ENCODE assay signal across 14 cellular contexts in the genomic region with DNA sequence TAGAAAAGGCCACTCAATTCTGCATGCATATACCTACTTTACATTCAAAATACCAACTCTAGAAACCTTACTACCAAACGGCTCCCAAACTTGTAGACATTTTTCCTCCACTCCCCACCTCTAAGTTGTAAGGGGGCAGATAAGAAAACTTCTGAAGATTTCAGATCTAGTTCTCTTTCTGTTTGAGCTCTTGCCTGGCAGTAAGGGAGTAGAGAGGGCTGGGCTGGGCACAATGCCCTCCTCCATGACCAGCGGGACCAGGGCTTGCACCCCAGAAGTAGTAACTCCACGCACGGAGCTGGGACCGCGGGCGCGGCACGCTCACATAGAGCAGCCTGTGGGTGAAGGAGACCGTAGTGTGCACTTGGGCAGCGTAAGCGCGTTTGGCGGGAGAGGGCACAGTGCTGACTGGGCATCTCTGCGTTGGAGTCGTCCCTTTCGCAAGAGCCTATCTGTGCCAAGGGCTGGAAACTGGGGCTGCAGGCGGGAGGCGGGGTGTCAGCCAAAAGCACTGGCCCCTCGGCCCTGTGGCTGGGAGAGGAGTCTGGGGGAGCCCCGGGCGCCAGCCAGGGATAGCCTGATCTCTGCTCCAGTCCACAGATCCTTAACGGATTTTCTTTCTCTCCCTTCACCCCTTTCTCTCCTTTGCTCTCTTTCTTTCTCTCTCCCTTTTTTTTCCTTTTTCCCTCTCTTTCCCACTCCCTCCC. TPM values are rescaled to one million over a fixed set of nuclear protein-coding genes. Genes with fewer than 3 reads are reported as not detected.
A peak's percentile ranks its signal among the peaks of the same experiment; 100 is the strongest.
DNase-seq lines count a peak whose midpoint lies in the region; ATAC-seq, FAIRE-seq and TF ChIP-seq lines count a peak whose summit lies in the region.
"Had no signal": no experiment of that assay in that cellular context is flagged by ENCODE, and none has a peak within 500 bp of the region (broad histone marks: within the 10 kb centered on the region; RNA-seq: fewer than 3 reads in every experiment).

No MANE protein-coding gene starts in this region.

- ATAC-seq in HepG2, result no peak
- ATAC-seq in GM19324 (IDR thresholded peaks at IDR 0.05; ENCODE audit: low FRiP score, unreplicated experiment), result no peak
- ATAC-seq in HG03439 (IDR thresholded peaks at IDR 0.05; ENCODE audit: unreplicated experiment), result no peak
- ATAC-seq in GM19328 (IDR thresholded peaks at IDR 0.05; ENCODE audit: unreplicated experiment), result no peak
- ATAC-seq: gastrocnemius medialis, Panc1 had no signal

- POLR2A ChIA-PET in HepG2 (lab: Yijun Ruan, JAX), result no interaction called here

- DNase-seq in COR-L47 (lab: John Stamatoyannopoulos, UW), result peak; percentile 66
- DNase-seq in NCI-H1092 treated with DMSO at 0.1 percent for 48 hours (lab: John Stamatoyannopoulos, UW), result peak; percentile 58
- DNase-seq in WERI-Rb-1, result peak; percentile 80
- DNase-seq in HepG2 (ENCODE audit: low spot score), result no peak
- no peak for DNase-seq in middle frontal gyrus (ENCODE audit: extremely low spot score, low spot score)
- DNase-seq: activated CD4-positive, alpha-beta memory T cell treated with anti-CD3 and anti-CD28 coated beads for 36 hours; gastrocnemius medialis had no signal

- peak overlapping the region; percentile 15; the same call in 1 of the 2 replicates for H3K27ac ChIP-seq in WERI-Rb-1
- H3K27ac ChIP-seq in HepG2 (ENCODE audit: extremely low read length, insufficient read depth, low read length), result no peak overlapping the region
- H3K27ac ChIP-seq: gastrocnemius medialis, pancreas had no signal

- H3K27me3 ChIP-seq in WERI-Rb-1 (ENCODE audit: insufficient read depth, low read depth, severe bottlenecking), result peaks cover 6% of the 10 kb centered on the region
- H3K27me3 ChIP-seq in HepG2 (ENCODE audit: control insufficient read depth in 1 of 2, insufficient read depth in 2 of 2, low read length in 2 of 2), result peaks cover 0 to 3% of the 10 kb centered on the region in 2 experiments; a peak in 1 of 5 replicates

- CTCF ChIA-PET in HepG2 (lab: Yijun Ruan, JAX; ENCODE audit: low intra/inter-chr PET ratio, low total read pairs), result no interaction called here

- intact Hi-C loops in HepG2 (cut with micrococcal nuclease; ENCODE audit: unreplicated experiment), result no loop called here

- TF ChIP-seq POLR2A in HepG2 (IDR thresholded peaks at IDR 0.05; ENCODE audit: insufficient read depth in 1 of 2, low read depth in 2 of 2, low read length in 2 of 2), result no peak

- FAIRE-seq in HepG2 (lab: Jason Lieb, UNC), result no peak
- FAIRE-seq: GM18507, HTR-8/SVneo, pancreas had no signal

- 18% methylated on average over 17 of the region's 23 CpGs for WGBS in HepG2 (ENCODE audit: low lambda C conversion rate)

- no TSS peak for BruUV-seq in HepG2 (replicated peaks; lab: Mats Ljungman, UMichigan)

- TF ChIP-seq CTCF in WERI-Rb-1 (IDR thresholded peaks at IDR 0.05; ENCODE audit: low read depth, low read length) (no peak), HepG2 (CRISPR knock-in tag; IDR thresholded peaks at IDR 0.05) (no peak)

- no peak overlapping the region for H2AFZ ChIP-seq in HepG2 (ENCODE audit: low read length)

- no peaks in the 10 kb centered on the region for H3K36me3 ChIP-seq in WERI-Rb-1
- no peaks in the 10 kb centered on the region for H3K36me3 ChIP-seq in HepG2 (replicated peaks in 1 of 2; ENCODE audit: control insufficient read depth in 1 of 2, insufficient read depth in 2 of 2, low read length in 2 of 2)
- H3K36me3 ChIP-seq: gastrocnemius medialis, pancreas had no signal

- H3K79me2 ChIP-seq in HepG2 (ENCODE audit: insufficient read depth, low read length), result no peaks in the 10 kb centered on the region

- no peak overlapping the region for H3K4me2 ChIP-seq in HepG2 (ENCODE audit: low read depth, low read length)

- no peaks in the 10 kb centered on the region for H4K20me1 ChIP-seq in HepG2 (ENCODE audit: insufficient read depth, low read length)

- in situ Hi-C loops in HepG2 (cut with HindIII; ENCODE audit: extremely low pct_ligation_motif_present, low pct_unique_long_range_greater_than_20kb), result no loop called here

- H3K4me1 ChIP-seq in HepG2 (ENCODE audit: insufficient read depth, low read length), result no peaks in the 10 kb centered on the region
- H3K4me1 ChIP-seq: gastrocnemius medialis, pancreas had no signal

- no peak for TF ChIP-seq EP300 in HepG2 (IDR thresholded peaks at IDR 0.05; ENCODE audit: low read depth in 2 of 2, low read length in 2 of 2)
- TF ChIP-seq EP300 in HepG2 (CRISPR knock-in tag; IDR thresholded peaks at IDR 0.05; ENCODE audit: borderline replicate concordance), result no peak

- peaks cover 6% of the 10 kb centered on the region for H3K9me3 ChIP-seq in WERI-Rb-1 (ENCODE audit: severe bottlenecking)
- no peaks in the 10 kb centered on the region for H3K9me3 ChIP-seq in HepG2 (ENCODE audit: low read length)
- H3K9me3 ChIP-seq: gastrocnemius medialis, pancreas had no signal

- H3K9ac ChIP-seq in HepG2 (ENCODE audit: insufficient read depth, low read depth, low read length), result no peak overlapping the region

- no peak for TF ChIP-seq RAD21 in HepG2 (CRISPR knock-in tag; IDR thresholded peaks at IDR 0.05)

- H3K4me3 ChIP-seq in WERI-Rb-1 (ENCODE audit: low read depth, low read length) (peak overlapping the region; percentile 89), HepG2 (replicated peaks in 1 of 3; ENCODE audit: insufficient read depth in 1 of 3, low read depth in 2 of 3, low read length in 3 of 3) (no peak overlapping the region)
- H3K4me3 ChIP-seq: gastrocnemius medialis had no signal

TF ChIP-seq in HepG2, 621 proteins besides CTCF, POLR2A, EP300 and RAD21 (continues in another document):
- TF ChIP-seq, protein P1, sequence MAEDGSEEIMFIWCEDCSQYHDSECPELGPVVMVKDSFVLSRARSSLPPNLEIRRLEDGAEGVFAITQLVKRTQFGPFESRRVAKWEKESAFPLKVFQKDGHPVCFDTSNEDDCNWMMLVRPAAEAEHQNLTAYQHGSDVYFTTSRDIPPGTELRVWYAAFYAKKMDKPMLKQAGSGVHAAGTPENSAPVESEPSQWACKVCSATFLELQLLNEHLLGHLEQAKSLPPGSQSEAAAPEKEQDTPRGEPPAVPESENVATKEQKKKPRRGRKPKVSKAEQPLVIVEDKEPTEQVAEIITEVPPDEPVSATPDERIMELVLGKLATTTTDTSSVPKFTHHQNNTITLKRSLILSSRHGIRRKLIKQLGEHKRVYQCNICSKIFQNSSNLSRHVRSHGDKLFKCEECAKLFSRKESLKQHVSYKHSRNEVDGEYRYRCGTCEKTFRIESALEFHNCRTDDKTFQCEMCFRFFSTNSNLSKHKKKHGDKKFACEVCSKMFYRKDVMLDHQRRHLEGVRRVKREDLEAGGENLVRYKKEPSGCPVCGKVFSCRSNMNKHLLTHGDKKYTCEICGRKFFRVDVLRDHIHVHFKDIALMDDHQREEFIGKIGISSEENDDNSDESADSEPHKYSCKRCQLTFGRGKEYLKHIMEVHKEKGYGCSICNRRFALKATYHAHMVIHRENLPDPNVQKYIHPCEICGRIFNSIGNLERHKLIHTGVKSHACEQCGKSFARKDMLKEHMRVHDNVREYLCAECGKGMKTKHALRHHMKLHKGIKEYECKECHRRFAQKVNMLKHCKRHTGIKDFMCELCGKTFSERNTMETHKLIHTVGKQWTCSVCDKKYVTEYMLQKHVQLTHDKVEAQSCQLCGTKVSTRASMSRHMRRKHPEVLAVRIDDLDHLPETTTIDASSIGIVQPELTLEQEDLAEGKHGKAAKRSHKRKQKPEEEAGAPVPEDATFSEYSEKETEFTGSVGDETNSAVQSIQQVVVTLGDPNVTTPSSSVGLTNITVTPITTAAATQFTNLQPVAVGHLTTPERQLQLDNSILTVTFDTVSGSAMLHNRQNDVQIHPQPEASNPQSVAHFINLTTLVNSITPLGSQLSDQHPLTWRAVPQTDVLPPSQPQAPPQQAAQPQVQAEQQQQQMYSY (CRISPR knock-in tag; IDR thresholded peaks at IDR 0.05), result peak; percentile 50; the same call in 1 of the 2 replicates

RNA-seq across cellular contexts. Expression of a gene that starts 32.4 kb away (rescaled TPM):
- 0.09 TPM in 1 of 2 replicates, not detected in the other for total RNA-seq in HepG2 (2016; rRNA removed; fragmentation: Illumina TruSeq; extraction: Trizol)
- total RNA-seq in HepG2 (2016; cell fraction: cytosol; rRNA removed; fragmentation: Illumina TruSeq; extraction: Trizol; ENCODE audit: low read depth), result under 0.01 TPM in 1 of 2 replicates, not detected in the other
- total RNA-seq in HepG2 (2016; cell fraction: insoluble cytoplasmic fraction; rRNA removed; fragmentation: Illumina TruSeq; extraction: Trizol), result 0.06 TPM in 1 of 2 replicates, not detected in the other
- 0.06 TPM in 1 of 2 replicates, not detected in the other for total RNA-seq in HepG2 (2016; cell fraction: membrane; rRNA removed; fragmentation: Illumina TruSeq; extraction: Trizol)
- not detected in 2 replicates for total RNA-seq in HepG2 (2016; cell fraction: nucleus; rRNA removed; fragmentation: Illumina TruSeq; extraction: Trizol)
- 0.04 TPM in 1 of 2 replicates, not detected in the other for polyA plus RNA-seq in HepG2 (2011; rRNA removed)
- polyA plus RNA-seq in HepG2 (2011; cell fraction: cytosol; rRNA removed), result not detected in 2 replicates
- polyA plus RNA-seq in HepG2 (2011; cell fraction: nucleus; rRNA removed), result 0.03 and 0.10 TPM in 2 replicates
- 0.50 and 0.79 TPM in 2 replicates for polyA plus RNA-seq in HepG2 (2012)
- polyA plus RNA-seq in HepG2 (2016; cell fraction: cytosol; fragmentation: Illumina TruSeq; extraction: Trizol; ENCODE audit: low read depth), result not detected in 2 replicates
- not detected in 2 replicates for polyA plus RNA-seq in HepG2 (2016; cell fraction: insoluble cytoplasmic fraction; fragmentation: Illumina TruSeq; extraction: Trizol; ENCODE audit: low read depth)
- polyA plus RNA-seq in HepG2 (2016; cell fraction: membrane; fragmentation: Illumina TruSeq; extraction: Trizol; ENCODE audit: low read depth), result not detected in 2 replicates
- polyA plus RNA-seq in HepG2 (2016; cell fraction: nucleus; fragmentation: Illumina TruSeq; extraction: Trizol; ENCODE audit: insufficient read depth, low read depth), result not detected in 2 replicates
- 0.04 and 0.26 TPM in 2 replicates for polyA minus RNA-seq in HepG2 (2011; rRNA and poly(A)+ RNA removed; ENCODE audit: low replicate concordance)
- not detected in 2 replicates for polyA minus RNA-seq in HepG2 (2011; cell fraction: cytosol; rRNA and poly(A)+ RNA removed)
- not detected in 2 replicates for polyA minus RNA-seq in HepG2 (2011; cell fraction: nucleus; rRNA and poly(A)+ RNA removed)
- total RNA-seq: activated CD4-positive, alpha-beta memory T cell treated with anti-CD3 and anti-CD28 coated beads for 36 hours had no signal

Comparison
In these comparisons a context has a peak if more than half of its experiments do, and no peak if none do; other contexts are left out.
1. DNase-seq: peak in COR-L47 (single experiment), NCI-H1092 treated with DMSO at 0.1 percent for 48 hours (single experiment) and WERI-Rb-1 (single experiment); none in HepG2 (single experiment) and middle frontal gyrus (single experiment).